ENCODE assay signal across 9 cellular contexts in genomic region chr1:89822999-89823628, GRCh38. TPM values are rescaled to one million over a fixed set of nuclear protein-coding genes. Genes with fewer than 3 reads are reported as not detected.
A peak's percentile ranks its signal among the peaks of the same experiment; 100 is the strongest.
DNase-seq lines count a peak whose midpoint lies in the region; ATAC-seq and TF ChIP-seq lines count a peak whose summit lies in the region.
"Had no signal": no experiment of that assay in that cellular context is flagged by ENCODE, and none has a peak within 500 bp of the region (broad histone marks: within the 10 kb centered on the region; RNA-seq: fewer than 3 reads in every experiment).

No MANE protein-coding gene starts in this region.

- intact Hi-C loops in activated CD4-positive, alpha-beta T cell treated with anti-CD3 and anti-CD28 coated beads for 36 hours (cut with DNase I, micrococcal nuclease), result loop anchor here in 1 of 2 experiments (5.0 kb wide), 1 partner anchor 41 kb away; no protein-coding TSS in a partner anchor

- H3K27me3 Mint-ChIP-seq in activated CD4-positive, alpha-beta T cell treated with anti-CD3 and anti-CD28 coated beads for 36 hours, result no peaks in the 10 kb centered on the region

- H3K4me3 Mint-ChIP-seq in activated CD4-positive, alpha-beta T cell treated with anti-CD3 and anti-CD28 coated beads for 36 hours, result peak overlapping the region; percentile 82

- DNase-seq in activated CD4-positive, alpha-beta T cell treated with anti-CD3 and anti-CD28 coated beads for 36 hours, result no peak
- no peak for DNase-seq in activated CD4-positive, alpha-beta T cell treated with anti-CD3 and anti-CD28 coated beads for 1 hour
- DNase-seq in NCI-H226 (peak; percentile 31), epithelial cell of proximal tubule (ENCODE audit: low read depth) (no peak), renal cortical epithelial cell (ENCODE audit: low read depth) (peak; percentile 75), H7 (no peak)
- DNase-seq: MG63 had no signal

- peaks cover 6% of the 10 kb centered on the region for H3K36me3 Mint-ChIP-seq in activated CD4-positive, alpha-beta T cell treated with anti-CD3 and anti-CD28 coated beads for 36 hours (ENCODE audit: low read depth)

- H3K36me3 ChIP-seq in H7 (replicated peaks; ENCODE audit: control insufficient read depth, insufficient read depth, low read length), result no peaks in the 10 kb centered on the region; the same call in 1 of the 2 replicates
- H3K36me3 ChIP-seq: MG63 had no signal

- no peak overlapping the region for H3K27ac Mint-ChIP-seq in activated CD4-positive, alpha-beta T cell treated with anti-CD3 and anti-CD28 coated beads for 36 hours

- no peak for TF ChIP-seq CTCF in epithelial cell of proximal tubule (conservative IDR thresholded peaks at IDR 0.05; ENCODE audit: low read depth, low read length)

- peaks cover 9% of the 10 kb centered on the region for H3K27me3 ChIP-seq in H7 (ENCODE audit: control insufficient read depth, insufficient read depth, low read length)
- H3K27me3 ChIP-seq: MG63 had no signal

- H3K4me3 ChIP-seq in epithelial cell of proximal tubule (ENCODE audit: low read depth, low read length), result peak overlapping the region; percentile 63
- no peak overlapping the region for H3K4me3 ChIP-seq in H7 (ENCODE audit: insufficient read depth, low read depth, low read length)
- H3K4me3 ChIP-seq: MG63 had no signal

- no peaks in the 10 kb centered on the region for H3K9me3 Mint-ChIP-seq in activated CD4-positive, alpha-beta T cell treated with anti-CD3 and anti-CD28 coated beads for 36 hours (ENCODE audit: low read depth)

- peaks cover 28% of the 10 kb centered on the region for H3K4me1 Mint-ChIP-seq in activated CD4-positive, alpha-beta T cell treated with anti-CD3 and anti-CD28 coated beads for 36 hours

- CTCF ChIA-PET in activated CD4-positive, alpha-beta T cell treated with anti-CD3 and anti-CD28 coated beads for 36 hours (lab: Charles Lee), result interaction anchor here (1.5 to 3.8 kb wide), 2 partner anchors 10 to 20 kb away, joined by 5 to 18 read pairs; no protein-coding TSS in a partner anchor

- ATAC-seq in activated CD4-positive, alpha-beta T cell treated with anti-CD3 and anti-CD28 coated beads for 36 hours, result no peak
- no peak for ATAC-seq in GM21447 (IDR thresholded peaks at IDR 0.05; ENCODE audit: unreplicated experiment)
- ATAC-seq in GM18858 (IDR thresholded peaks at IDR 0.05; ENCODE audit: unreplicated experiment), result no peak

- POLR2A ChIA-PET in activated CD4-positive, alpha-beta T cell treated with anti-CD3 and anti-CD28 coated beads for 36 hours (lab: Charles Lee), result interaction anchor here (1.9 kb wide), 1 partner anchor 20 kb away, joined by 9 read pairs; no protein-coding TSS in a partner anchor

RNA-seq across cellular contexts. Expression of gene LRRC8D, which starts 2.3 kb away (rescaled TPM):
- 10 to 100 TPM; 24.3 to 30.0 TPM for total RNA-seq in activated CD4-positive, alpha-beta T cell treated with anti-CD3 and anti-CD28 coated beads for 36 hours
- total RNA-seq in epithelial cell of proximal tubule (27.1 and 33.8 TPM in 2 replicates), renal cortical epithelial cell (28.7 and 43.8 TPM in 2 replicates)
- total RNA-seq in H7 (2014; rRNA removed; shearing (Covaris generic)), result 44.9 and 46.7 TPM in 2 replicates

Comparison
In these comparisons a context has a peak if more than half of its experiments do, and no peak if none do; other contexts are left out.
1. DNase-seq: peak in NCI-H226 (single experiment) and renal cortical epithelial cell (single experiment); none in activated CD4-positive, alpha-beta T cell treated with anti-CD3 and anti-CD28 coated beads for 36 hours (single experiment), activated CD4-positive, alpha-beta T cell treated with anti-CD3 and anti-CD28 coated beads for 1 hour (single experiment), epithelial cell of proximal tubule (single experiment) and H7 (single experiment).